In the genomic region with DNA sequence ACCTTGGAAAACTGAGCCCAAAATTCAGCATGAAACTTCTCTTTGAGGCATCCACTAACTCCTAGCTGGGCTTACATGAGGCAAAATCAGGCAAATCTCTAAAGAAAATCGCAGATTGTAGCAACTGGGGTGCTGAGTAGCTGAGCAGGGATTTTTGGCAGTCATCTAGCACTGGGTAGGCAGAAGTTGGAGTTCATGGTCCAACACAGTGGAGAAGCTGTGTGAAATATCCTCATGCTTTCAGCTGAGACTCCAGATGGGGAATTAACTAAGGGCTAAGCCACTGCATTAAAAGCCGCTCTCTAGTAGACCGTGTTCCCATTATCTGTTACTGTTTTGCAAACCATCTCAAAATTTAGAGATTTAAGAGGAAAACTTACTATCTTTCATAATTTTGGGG, we compare ENCODE assay signal across 34 cellular contexts.
"Had no signal": no experiment of that assay in that cellular context is flagged by ENCODE, and none has a peak within 500 bp of the region (broad histone marks: within the 10 kb centered on the region; RNA-seq: fewer than 3 reads in every experiment).

No MANE protein-coding gene starts in this region.

- ATAC-seq: activated CD8-positive, alpha-beta T cell treated with anti-CD3 and anti-CD28 coated beads for 36 hours; activated T-cell treated with anti-CD3 and anti-CD28 coated beads, Interleukin-2, amount 50 U/mL, for 72 hours; activated T-helper 17 cell treated with anti-CD3 and anti-CD28 coated beads, Interleukin-2, amount 50 U/mL, for 72 hours; K562 had no signal

- H3K4me3 ChIP-seq: cardiac muscle cell, K562, PC-9, SJSA1 had no signal

- H3K9me3 ChIP-seq: SJSA1, SK-N-SH had no signal

- DNase-seq: activated CD4-positive, alpha-beta T cell treated with anti-CD3 and anti-CD28 coated beads, Interleukin-2, amount 10 ng/mL, durations not matched to agents 24 days and 14 days; activated CD4-positive, alpha-beta T cell treated with anti-CD3 and anti-CD28 coated beads, Interleukin-2, amount 50 U/mL, for 4 hours; activated CD8-positive, alpha-beta T cell treated with anti-CD3 and anti-CD28 coated beads for 36 hours; activated effector memory CD4-positive, alpha-beta T cell treated with anti-CD3 and anti-CD28 coated beads, Interleukin-2, amount 50 U/mL, for 16 hours; activated naive CD4-positive, alpha-beta T cell; activated naive CD4-positive, alpha-beta T cell treated with anti-CD3 and anti-CD28 coated beads, Interleukin-2, amount 50 U/mL, for 16 hours; activated naive CD8-positive, alpha-beta T cell treated with anti-CD3 and anti-CD28 coated beads for 36 hours; activated T-cell treated with anti-CD3 and anti-CD28 coated beads, Interleukin-2, amount 50 U/mL, for 1 hour; activated T-cell treated with anti-CD3 and anti-CD28 coated beads, Interleukin-2, amount 50 U/mL, for 72 hours; amniotic stem cell; aorta; brain microvascular endothelial cell; NCI-H1092 treated with DMSO at 0.1 percent for 48 hours; NCI-H1417; NCI-H146; NCI-H187; NCI-H2029 treated with DMSO at 0.1 percent for 48 hours; NCI-H2107; NCI-H2171 treated with DMSO at 0.1 percent for 48 hours; NCI-H2227 treated with DMSO at 0.1 percent for 48 hours; NCI-H446; NCI-H510A treated with DMSO at 0.1 percent for 48 hours; NCI-H526 treated with DMSO at 0.1 percent for 48 hours; NK-92 treated with Interleukin-12 subunit alpha and Interleukin-12 subunit beta, amount 100 ng/mL, for 24 hours; PC-9; SHP77; SK-N-SH had no signal

- FAIRE-seq: K562, RCC 7860, TTC549 had no signal

- H3K36me3 ChIP-seq: brain microvascular endothelial cell, cardiac muscle cell, SJSA1 had no signal

- H3K4me2 ChIP-seq: PC-9, SK-N-SH had no signal

- H3K27me3 ChIP-seq: brain microvascular endothelial cell, cardiac muscle cell, SJSA1 had no signal

- H3K9ac ChIP-seq: SK-N-SH had no signal

- H3K27ac ChIP-seq: brain microvascular endothelial cell, cardiac muscle cell, PC-9, RWPE1, SJSA1 had no signal
